In genomic region chr20:40279390-40279789, GRCh38 we compare ENCODE assay signal across 10 cellular contexts.
A peak's percentile ranks its signal among the peaks of the same experiment; 100 is the strongest.
DNase-seq lines count a peak whose midpoint lies in the region; ATAC-seq, FAIRE-seq and TF ChIP-seq lines count a peak whose summit lies in the region.
"Had no signal": no experiment of that assay in that cellular context is flagged by ENCODE, and none has a peak within 500 bp of the region (broad histone marks: within the 10 kb centered on the region; RNA-seq: fewer than 3 reads in every experiment).

No MANE protein-coding gene starts in this region.

- no peak overlapping the region for H4K91ac ChIP-seq in neuronal stem cell (ENCODE audit: low read depth, low read length, poor library complexity)

- no peaks in the 10 kb centered on the region for H4K20me1 ChIP-seq in hepatocyte (ENCODE audit: insufficient read depth, poor library complexity, severe bottlenecking)

- H2BK120ac ChIP-seq in neuronal stem cell (ENCODE audit: low read depth, low read length) = no peak overlapping the region

- no peak overlapping the region for H3K27ac ChIP-seq in hepatocyte
- no peak overlapping the region for H3K27ac ChIP-seq in neuronal stem cell (replicated peaks; ENCODE audit: low read length)
- H3K27ac ChIP-seq in kidney (ENCODE audit: low read depth in 2 of 2, low read length in 2 of 2) = no peak overlapping the region
- H3K27ac ChIP-seq in CD8-positive, alpha-beta T cell (ENCODE audit: low read depth, low read length) = no peak overlapping the region

- no peak overlapping the region for H2BK5ac ChIP-seq in neuronal stem cell (ENCODE audit: low read length)

- CTCF ChIA-PET in WTC11 (lab: Charles Lee) = interaction anchor here (0.6 to 3.3 kb wide), 6 partner anchors 8 to 410 kb away, joined by 3 to 20 read pairs (median 6); no protein-coding TSS in a partner anchor
- CTCF ChIA-PET in CD8-positive, alpha-beta T cell (lab: Charles Lee) = no interaction called here

- H3K4me1 ChIP-seq in hepatocyte (ENCODE audit: insufficient read depth) (peaks cover 3% of the 10 kb centered on the region), neuronal stem cell (ENCODE audit: control insufficient read depth in 2 of 2, insufficient read depth in 1 of 2, low read depth in 1 of 2, low read length in 2 of 2) (peaks cover 0 to 16% of the 10 kb centered on the region in 2 donors), kidney (ENCODE audit: control insufficient read depth in 1 of 2, insufficient read depth in 1 of 2, low read depth in 1 of 2, low read length in 2 of 2) (no peaks in the 10 kb centered on the region)
- H3K4me1 ChIP-seq in CD8-positive, alpha-beta T cell (ENCODE audit: insufficient read depth, low read length) = no peaks in the 10 kb centered on the region

- H3K79me2 ChIP-seq in hepatocyte = no peaks in the 10 kb centered on the region

- H2AFZ ChIP-seq in hepatocyte (no peak overlapping the region), neuronal stem cell (ENCODE audit: low read length) (no peak overlapping the region)

- H2BK12ac ChIP-seq in neuronal stem cell (ENCODE audit: low read length) = no peak overlapping the region

- no peak for FAIRE-seq in kidney (lab: Jason Lieb, UNC)

- H3K36me3 Mint-ChIP-seq in WTC11 = peaks cover 43% of the 10 kb centered on the region
- H3K36me3 Mint-ChIP-seq in CD8-positive, alpha-beta T cell = no peaks in the 10 kb centered on the region

- H2AK5ac ChIP-seq in neuronal stem cell (ENCODE audit: low read depth, low read length) = no peak overlapping the region

- no peak overlapping the region for H3K23ac ChIP-seq in neuronal stem cell (ENCODE audit: low read depth, low read length, poor library complexity)

- no peak overlapping the region for H3K14ac ChIP-seq in neuronal stem cell (ENCODE audit: low read length)

- H3K4me3 Mint-ChIP-seq in WTC11 = no peak overlapping the region
- H3K4me3 Mint-ChIP-seq in CD8-positive, alpha-beta T cell = no peak overlapping the region

- no peak overlapping the region for H3K4ac ChIP-seq in neuronal stem cell (ENCODE audit: low read length)

- H3K36me3 ChIP-seq in hepatocyte (replicated peaks; ENCODE audit: insufficient read depth, low read depth) (no peaks in the 10 kb centered on the region), neuronal stem cell (replicated peaks in 1 of 2; ENCODE audit: control insufficient read depth in 2 of 2, insufficient read depth in 2 of 2, low read length in 2 of 2) (no peaks in the 10 kb centered on the region), kidney (ENCODE audit: control insufficient read depth in 1 of 2, insufficient read depth in 2 of 2, low read length in 2 of 2) (no peaks in the 10 kb centered on the region)
- no peaks in the 10 kb centered on the region for H3K36me3 ChIP-seq in CD8-positive, alpha-beta T cell (ENCODE audit: insufficient read depth, low read length)
- H3K36me3 ChIP-seq: thoracic aorta had no signal

- H3K4me3 ChIP-seq in hepatocyte (no peak overlapping the region), neuronal stem cell (ENCODE audit: low read length in 2 of 2) (no peak overlapping the region), kidney (ENCODE audit: low read length in 2 of 2) (no peak overlapping the region)
- H3K4me3 ChIP-seq in CD8-positive, alpha-beta T cell (ENCODE audit: low read depth, low read length) = no peak overlapping the region
- H3K4me3 ChIP-seq: thoracic aorta had no signal

- H3K4me2 ChIP-seq in hepatocyte (no peak overlapping the region), neuronal stem cell (ENCODE audit: insufficient read depth, low read length, poor library complexity, severe bottlenecking) (no peak overlapping the region)

- no peak overlapping the region for H3K18ac ChIP-seq in neuronal stem cell (ENCODE audit: low read length)

- peaks cover 10% of the 10 kb centered on the region for H3K27me3 ChIP-seq in hepatocyte
- H3K27me3 ChIP-seq in neuronal stem cell (ENCODE audit: control insufficient read depth in 3 of 3, insufficient read depth in 3 of 3, low read depth in 1 of 3, low read length in 3 of 3) = no peaks in the 10 kb centered on the region
- H3K27me3 ChIP-seq in CD8-positive, alpha-beta T cell (ENCODE audit: insufficient read depth, low read length) = no peaks in the 10 kb centered on the region

- H2BK15ac ChIP-seq in neuronal stem cell (ENCODE audit: low read length) = no peak overlapping the region

- ATAC-seq in WTC11 (peak; percentile 12), HG03442 (IDR thresholded peaks at IDR 0.05; ENCODE audit: unreplicated experiment) (no peak)
- ATAC-seq in CD8-positive, alpha-beta T cell = no peak

- TF ChIP-seq CTCF in WTC11 (IDR thresholded peaks at IDR 0.05) = no peak
- TF ChIP-seq CTCF in hepatocyte (IDR thresholded peaks at IDR 0.05; ENCODE audit: poor library complexity) = no peak
- TF ChIP-seq CTCF in kidney (IDR thresholded peaks at IDR 0.05; ENCODE audit: borderline replicate concordance, extremely low read depth, insufficient read depth) = no peak
- TF ChIP-seq CTCF in CD8-positive, alpha-beta T cell (IDR thresholded peaks at IDR 0.05) = no peak

- peak overlapping the region; percentile 90 for H3K27ac Mint-ChIP-seq in WTC11
- H3K27ac Mint-ChIP-seq in CD8-positive, alpha-beta T cell = no peak overlapping the region

- 33% methylated on average over 1 of the region's 1 CpG for whole genome bisulfite sequencing in hepatocyte (ENCODE audit: low lambda C conversion rate, missing lambda C conversion rate)
- no CpG with 5 or more reads among the region's 1 CpG for WGBS in neuronal stem cell (ENCODE audit: extremely low coverage in 2 of 2, insufficient read length in 2 of 2, insufficient replicate concordance in 1 of 2), 2 donors

- no peaks in the 10 kb centered on the region for H3K79me1 ChIP-seq in neuronal stem cell (ENCODE audit: low read depth, low read length)

- DNase-seq in HS-5 (ENCODE audit: low read depth) = peak; percentile 59
- no peak for DNase-seq in WTC11 (ENCODE audit: low spot score)
- peak; percentile 32 for DNase-seq in hepatocyte (ENCODE audit: low spot score)
- peak; percentile 88 for DNase-seq in stromal cell of bone marrow (ENCODE audit: low read depth)
- DNase-seq in neuronal stem cell (ENCODE audit: low spot score) = no peak
- DNase-seq in kidney = no peak
- no peak for DNase-seq in CD8-positive, alpha-beta T cell
- DNase-seq: activated effector memory CD4-positive, alpha-beta T cell treated with anti-CD3 and anti-CD28 coated beads, Interleukin-2, amount 50 U/mL, for 16 hours had no signal

- no peaks in the 10 kb centered on the region for H3K9me3 Mint-ChIP-seq in WTC11
- no peaks in the 10 kb centered on the region for H3K9me3 Mint-ChIP-seq in CD8-positive, alpha-beta T cell

- no peaks in the 10 kb centered on the region for H3K27me3 Mint-ChIP-seq in WTC11 (ENCODE audit: low read depth)
- peaks cover 5% of the 10 kb centered on the region for H3K27me3 Mint-ChIP-seq in CD8-positive, alpha-beta T cell (ENCODE audit: low read depth)

- POLR2A ChIA-PET in WTC11 (lab: Charles Lee) = interaction anchor here (0.6 to 1.2 kb wide), 2 partner anchors 8 to 9 kb away, joined by 4 to 5 read pairs; no protein-coding TSS in a partner anchor
- POLR2A ChIA-PET in CD8-positive, alpha-beta T cell (lab: Charles Lee) = no interaction called here

- intact Hi-C loops in kidney (cut with DNase I) = no loop called here
- intact Hi-C loops in CD8-positive, alpha-beta T cell (cut with DNase I, micrococcal nuclease) = no loop called here

- H3K9me3 ChIP-seq in hepatocyte (ENCODE audit: low read depth) (no peaks in the 10 kb centered on the region), neuronal stem cell (replicated peaks in 1 of 2; ENCODE audit: control insufficient read depth in 2 of 2, insufficient read depth in 1 of 2, low read depth in 1 of 2, low read length in 2 of 2) (peaks cover 0 to 2% of the 10 kb centered on the region in 2 donors), kidney (ENCODE audit: control insufficient read depth in 1 of 2, low read length in 2 of 2) (no peaks in the 10 kb centered on the region)
- no peaks in the 10 kb centered on the region for H3K9me3 ChIP-seq in CD8-positive, alpha-beta T cell (ENCODE audit: low read length)
- H3K9me3 ChIP-seq: thoracic aorta had no signal

- H3K9ac ChIP-seq in neuronal stem cell (ENCODE audit: low read depth, low read length, poor library complexity) (no peak overlapping the region), kidney (ENCODE audit: low read length in 2 of 2) (no peak overlapping the region)

- H3K4me1 Mint-ChIP-seq in WTC11 = peaks cover 82% of the 10 kb centered on the region
- H3K4me1 Mint-ChIP-seq in CD8-positive, alpha-beta T cell (ENCODE audit: low read depth) = no peaks in the 10 kb centered on the region

- H3K9me2 ChIP-seq in hepatocyte (replicated peaks; ENCODE audit: insufficient read depth) = no peaks in the 10 kb centered on the region

- H4K8ac ChIP-seq in neuronal stem cell (ENCODE audit: low read depth, low read length) = no peak overlapping the region

TF ChIP-seq in WTC11, 78 proteins besides CTCF, POLR2A, EP300 and RAD21:
- TF ChIP-seq NFE2L1 (CRISPR knock-in tag; IDR thresholded peaks at IDR 0.05) = peak; percentile 83; the same call in 1 of the 2 replicates
- no peak for TF ChIP-seq ZNF121 (CRISPR knock-in tag; IDR thresholded peaks at IDR 0.05)

Comparison
In these comparisons a context has a peak if more than half of its experiments do, and no peak if none do; other contexts are left out.
1. DNase-seq: peak in HS-5 (single experiment), hepatocyte (single experiment) and stromal cell of bone marrow (single experiment); none in WTC11 (single experiment), neuronal stem cell (single experiment), kidney (single experiment) and CD8-positive, alpha-beta T cell (0 of 7).